ENCODE assay signal across 12 cellular contexts in the genomic region with DNA sequence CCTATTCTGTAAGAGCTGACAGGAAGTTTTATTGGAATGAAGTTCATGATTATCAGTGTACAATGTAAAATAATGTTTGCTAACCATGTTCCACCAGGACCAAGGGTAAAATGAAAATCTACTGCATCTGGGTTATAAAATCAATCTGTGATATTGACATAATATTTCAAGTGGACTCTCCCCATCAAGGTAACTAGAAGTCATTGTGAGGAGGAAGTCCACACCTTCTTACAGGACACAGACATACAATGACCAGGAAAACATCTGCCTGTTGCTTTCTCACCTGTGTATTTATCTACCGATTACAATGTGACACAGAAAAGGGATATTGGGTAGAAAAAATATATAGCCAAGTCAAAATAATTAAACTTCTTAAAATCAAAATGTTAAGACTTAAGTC.
A peak's percentile ranks its signal among the peaks of the same experiment; 100 is the strongest.
DNase-seq lines count a peak whose midpoint lies in the region; ATAC-seq and TF ChIP-seq lines count a peak whose summit lies in the region.
"Had no signal": no experiment of that assay in that cellular context is flagged by ENCODE, and none has a peak within 500 bp of the region (broad histone marks: within the 10 kb centered on the region; RNA-seq: fewer than 3 reads in every experiment).

No MANE protein-coding gene starts in this region.

- 41 to 44% methylated on average over 1 of the region's 1 CpG for WGBS in body of pancreas, 2 donors
- WGBS in psoas muscle, 3 donors: 73 to 85% (median 75%) methylated on average over 1 of the region's 1 CpG

- H3K27ac ChIP-seq in body of pancreas (peak overlapping the region; percentile 39 to 87 (median 77)), psoas muscle (peak overlapping the region; percentile 17)

- no peaks in the 10 kb centered on the region for H3K27me3 Mint-ChIP-seq in activated CD4-positive, alpha-beta T cell treated with anti-CD3 and anti-CD28 coated beads for 36 hours
- H3K27me3 Mint-ChIP-seq in progenitor cell of endocrine pancreas: no peaks in the 10 kb centered on the region

- H3K9me3 ChIP-seq in body of pancreas (no peaks in the 10 kb centered on the region), psoas muscle (no peaks in the 10 kb centered on the region)

- no peak for TF ChIP-seq CTCF in body of pancreas (IDR thresholded peaks at IDR 0.05)
- no peak for TF ChIP-seq CTCF in psoas muscle (IDR thresholded peaks at IDR 0.05)
- TF ChIP-seq CTCF in progenitor cell of endocrine pancreas (IDR thresholded peaks at IDR 0.05; ENCODE audit: unreplicated experiment): no peak

- H3K4me1 Mint-ChIP-seq in activated CD4-positive, alpha-beta T cell treated with anti-CD3 and anti-CD28 coated beads for 36 hours: peaks cover 37% of the 10 kb centered on the region
- H3K4me1 Mint-ChIP-seq in progenitor cell of endocrine pancreas (ENCODE audit: low read depth): peaks cover 34% of the 10 kb centered on the region

- TF ChIP-seq POLR2A in body of pancreas (IDR thresholded peaks at IDR 0.05): no peak

- intact Hi-C loops in activated CD4-positive, alpha-beta T cell treated with anti-CD3 and anti-CD28 coated beads for 36 hours (cut with DNase I, micrococcal nuclease): loop anchor here in 1 of 2 experiments (5.0 kb wide), 2 partner anchors 480 to 1140 kb away; a partner anchor contains a TSS
- intact Hi-C loops in body of pancreas (cut with DNase I) (no loop called here), psoas muscle (cut with DNase I) (loop anchor here in 1 of 2 donors (2.0 kb wide), 1 partner anchor 66 kb away; no protein-coding TSS in a partner anchor)

- peaks cover under 1% of the 10 kb centered on the region for H3K9me3 Mint-ChIP-seq in activated CD4-positive, alpha-beta T cell treated with anti-CD3 and anti-CD28 coated beads for 36 hours (ENCODE audit: low read depth)
- peaks cover 6% of the 10 kb centered on the region for H3K9me3 Mint-ChIP-seq in progenitor cell of endocrine pancreas (ENCODE audit: low read depth)

- peaks cover 41% of the 10 kb centered on the region for H3K4me1 ChIP-seq in body of pancreas
- H3K4me1 ChIP-seq in psoas muscle: peaks cover 20% of the 10 kb centered on the region

- POLR2A ChIA-PET in activated CD4-positive, alpha-beta T cell treated with anti-CD3 and anti-CD28 coated beads for 36 hours (lab: Charles Lee): no interaction called here

- CTCF ChIA-PET in activated CD4-positive, alpha-beta T cell treated with anti-CD3 and anti-CD28 coated beads for 36 hours (lab: Charles Lee): interaction anchor here (2.1 to 2.3 kb wide), 2 partner anchors 39 to 134 kb away, joined by 5 to 8 read pairs; no protein-coding TSS in a partner anchor

- peak overlapping the region; percentile 69 for H3K27ac Mint-ChIP-seq in activated CD4-positive, alpha-beta T cell treated with anti-CD3 and anti-CD28 coated beads for 36 hours
- H3K27ac Mint-ChIP-seq in progenitor cell of endocrine pancreas: no peak overlapping the region

- no peak overlapping the region for H3K4me3 Mint-ChIP-seq in activated CD4-positive, alpha-beta T cell treated with anti-CD3 and anti-CD28 coated beads for 36 hours
- no peak overlapping the region for H3K4me3 Mint-ChIP-seq in progenitor cell of endocrine pancreas (ENCODE audit: low read depth)

- peaks cover 3% of the 10 kb centered on the region for H3K36me3 Mint-ChIP-seq in activated CD4-positive, alpha-beta T cell treated with anti-CD3 and anti-CD28 coated beads for 36 hours (ENCODE audit: low read depth)
- H3K36me3 Mint-ChIP-seq in progenitor cell of endocrine pancreas (ENCODE audit: insufficient read depth): peaks cover 3% of the 10 kb centered on the region

- DNase-seq in activated CD4-positive, alpha-beta T cell treated with anti-CD3 and anti-CD28 coated beads for 36 hours: no peak
- DNase-seq in activated CD4-positive, alpha-beta T cell treated with anti-CD3 and anti-CD28 coated beads for 4 hours: no peak
- DNase-seq in NCI-H2029 (lab: John Stamatoyannopoulos, UW) (peak; percentile 21), body of pancreas (no peak), psoas muscle (no peak), progenitor cell of endocrine pancreas (ENCODE audit: low spot score, unreplicated experiment) (no peak), amygdala (lab: John Stamatoyannopoulos, UW) (no peak), COR-L47 (lab: John Stamatoyannopoulos, UW) (no peak)
- DNase-seq: activated T-cell treated with anti-CD3 and anti-CD28 coated beads for 4 hours; KG1; NCI-H187 treated with DMSO at 0.1 percent for 48 hours; NK-92 treated with Interleukin-12 subunit alpha and Interleukin-12 subunit beta, amount 100 ng/mL, for 24 hours had no signal

- H3K27me3 ChIP-seq in body of pancreas (no peaks in the 10 kb centered on the region), psoas muscle (ENCODE audit: insufficient read depth in 3 of 3, low read length in 2 of 3) (no peaks in the 10 kb centered on the region)

- H3K4me3 ChIP-seq in body of pancreas (no peak overlapping the region), psoas muscle (peak overlapping the region; percentile 65)

- H3K36me3 ChIP-seq in body of pancreas (replicated peaks in 1 of 2; ENCODE audit: insufficient read depth in 1 of 2, low read depth in 2 of 2) (no peaks in the 10 kb centered on the region), psoas muscle (ENCODE audit: insufficient read depth in 1 of 2, low read depth in 1 of 2) (no peaks in the 10 kb centered on the region)

- no peak for ATAC-seq in activated CD4-positive, alpha-beta T cell treated with anti-CD3 and anti-CD28 coated beads for 36 hours
- ATAC-seq in body of pancreas (no peak), psoas muscle (no peak)
